27 cellular contexts compared by ENCODE assay signal in genomic region chr13:20462921-20463320, GRCh38.
"Had no signal": no experiment of that assay in that cellular context is flagged by ENCODE, and none has a peak within 500 bp of the region (broad histone marks: within the 10 kb centered on the region; RNA-seq: fewer than 3 reads in every experiment).

No MANE protein-coding gene starts in this region.

- H3K36me3 ChIP-seq: adrenal gland, breast epithelium had no signal

- H3K27ac Mint-ChIP-seq: activated CD4-positive, alpha-beta memory T cell treated with anti-CD3 and anti-CD28 coated beads, Interleukin-2, amount 10 ng/mL, durations not matched to agents 7 days and 5 days; activated CD4-positive, alpha-beta T cell treated with anti-CD3 and anti-CD28 coated beads, Interleukin-2, amount 10 ng/mL, durations not matched to agents 7 days and 5 days; activated naive CD8-positive, alpha-beta T cell treated with anti-CD3 and anti-CD28 coated beads, Interleukin-2, amount 10 ng/mL, durations not matched to agents 7 days and 5 days; T-cell had no signal

- H3K4me3 Mint-ChIP-seq: activated CD4-positive, alpha-beta memory T cell treated with anti-CD3 and anti-CD28 coated beads, Interleukin-2, amount 10 ng/mL, durations not matched to agents 7 days and 5 days; activated CD4-positive, alpha-beta T cell treated with anti-CD3 and anti-CD28 coated beads, Interleukin-2, amount 10 ng/mL, durations not matched to agents 7 days and 5 days; activated naive CD8-positive, alpha-beta T cell treated with anti-CD3 and anti-CD28 coated beads, Interleukin-2, amount 10 ng/mL, durations not matched to agents 7 days and 5 days; T-cell had no signal

- H3K36me3 Mint-ChIP-seq: activated naive CD8-positive, alpha-beta T cell treated with anti-CD3 and anti-CD28 coated beads, Interleukin-2, amount 10 ng/mL, durations not matched to agents 7 days and 5 days had no signal

- H3K27ac ChIP-seq: adrenal gland, breast epithelium, Peyer's patch had no signal

- DNase-seq: activated CD4-positive, alpha-beta memory T cell treated with anti-CD3 and anti-CD28 coated beads, Interleukin-2, amount 10 ng/mL, durations not matched to agents 7 days and 5 days; activated CD4-positive, alpha-beta T cell treated with anti-CD3 and anti-CD28 coated beads, Interleukin-2, amount 10 ng/mL, durations not matched to agents 7 days and 5 days; activated CD4-positive, CD25-positive, alpha-beta regulatory T cell; activated CD8-positive, alpha-beta memory T cell treated with anti-CD3 and anti-CD28 coated beads, Interleukin-2, amount 50 U/mL, for 48 hours; activated naive CD4-positive, alpha-beta T cell treated with anti-CD3 and anti-CD28 coated beads, Interleukin-2, amount 50 U/mL, for 16 hours; activated naive CD8-positive, alpha-beta T cell treated with anti-CD3 and anti-CD28 coated beads, Interleukin-2, amount 10 ng/mL, durations not matched to agents 7 days and 5 days; activated T-cell treated with anti-CD3 and anti-CD28 coated beads, Interleukin-2, amount 50 U/mL, for 1 hour; adrenal gland; anterior cingulate cortex; central memory CD4-positive, alpha-beta T cell; IMR-90; KG1; MV-4-11; NCI-H1092 treated with DMSO at 0.1 percent for 48 hours; NCI-H1436; NCI-H187; NCI-H2081; NCI-H510A treated with DMSO at 0.1 percent for 48 hours; NCI-H69; NK-92 treated with Interleukin-12 subunit alpha and Interleukin-12 subunit beta, amount 100 ng/mL, for 24 hours; OCI-M1; Peyer's patch; SIG-M5; T-cell; T-helper 2 cell; T1000 had no signal

- H3K4me3 ChIP-seq: adrenal gland, breast epithelium, Peyer's patch had no signal

- H3K27me3 ChIP-seq: adrenal gland, breast epithelium, Peyer's patch had no signal

- H3K4me1 ChIP-seq: adrenal gland, breast epithelium, Peyer's patch had no signal

- H3K9me3 ChIP-seq: adrenal gland, breast epithelium, Peyer's patch had no signal

- H3K9me3 Mint-ChIP-seq: activated CD4-positive, alpha-beta memory T cell treated with anti-CD3 and anti-CD28 coated beads, Interleukin-2, amount 10 ng/mL, durations not matched to agents 7 days and 5 days had no signal

- H3K27me3 Mint-ChIP-seq: activated CD4-positive, alpha-beta memory T cell treated with anti-CD3 and anti-CD28 coated beads, Interleukin-2, amount 10 ng/mL, durations not matched to agents 7 days and 5 days; activated CD4-positive, alpha-beta T cell treated with anti-CD3 and anti-CD28 coated beads, Interleukin-2, amount 10 ng/mL, durations not matched to agents 7 days and 5 days; T-cell had no signal

- ATAC-seq: T-cell had no signal
